In genomic region chr4:669806-670559, GRCh38 we compare ENCODE assay signal across 1 cellular context. TPM values are rescaled to one million over a fixed set of nuclear protein-coding genes. Genes with fewer than 3 reads are reported as not detected.
"Had no signal": no experiment of that assay in that cellular context is flagged by ENCODE, and none has a peak within 500 bp of the region (broad histone marks: within the 10 kb centered on the region; RNA-seq: fewer than 3 reads in every experiment).

No MANE protein-coding gene starts in this region.

RNA-seq across cellular contexts. Expression of gene SLC49A3, which starts 19.0 kb away (rescaled TPM):
- polyA plus RNA-seq: mammary epithelial cell had no signal

RNA-seq across cellular contexts. Expression of gene PDE6B, which starts 44.6 kb away (rescaled TPM):
- polyA plus RNA-seq: mammary epithelial cell had no signal
